36 cellular contexts compared by ENCODE assay signal in the genomic region with DNA sequence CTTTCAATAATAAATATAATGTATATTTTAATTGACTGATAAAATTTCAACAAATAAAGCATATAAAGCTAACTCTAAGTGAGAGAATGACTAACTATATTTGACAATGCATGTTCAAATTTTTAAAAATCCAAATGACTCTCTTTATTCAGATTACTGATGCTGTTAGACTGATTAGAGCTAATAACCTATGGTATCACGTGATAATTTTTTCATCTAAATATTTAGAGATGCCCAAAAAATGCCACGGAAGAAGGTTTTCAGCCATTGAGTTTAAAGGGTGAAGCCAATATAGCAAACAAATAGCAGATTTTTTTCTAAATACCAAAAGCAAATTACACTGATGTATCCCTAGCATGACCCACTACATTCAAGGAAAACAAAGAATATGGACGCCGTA.
"Had no signal": no experiment of that assay in that cellular context is flagged by ENCODE, and none has a peak within 500 bp of the region (broad histone marks: within the 10 kb centered on the region; RNA-seq: fewer than 3 reads in every experiment).

No MANE protein-coding gene starts in this region.

- H3K27me3 ChIP-seq: MG63 had no signal

- DNase-seq: Karpas-422, Kasumi-1, MG63, MM.1S, MV-4-11, NCI-H1048, NCI-H1092, NCI-H1092 treated with DMSO at 0.1 percent for 48 hours, NCI-H1105, NCI-H1105 treated with DMSO at 0.1 percent for 48 hours, NCI-H1417, NCI-H1417 treated with DMSO at 0.1 percent for 48 hours, NCI-H1436, NCI-H1436 treated with DMSO at 0.1 percent for 48 hours, NCI-H146, NCI-H1694, NCI-H1694 treated with DMSO at 0.1 percent for 48 hours, NCI-H187, NCI-H187 treated with DMSO at 0.1 percent for 48 hours, NCI-H1930, NCI-H2029, NCI-H2029 treated with DMSO at 0.1 percent for 48 hours, NCI-H2081, NCI-H2081 treated with DMSO at 0.1 percent for 48 hours, NCI-H2107, NCI-H2171, NCI-H2171 treated with DMSO at 0.1 percent for 48 hours, NCI-H2227 treated with DMSO at 0.1 percent for 48 hours, NCI-H226, NCI-H345, NCI-H446, NCI-H446 treated with DMSO at 0.1 percent for 48 hours, NCI-H510A, NCI-H510A treated with DMSO at 0.1 percent for 48 hours, NCI-H524 had no signal

- H3K9me3 ChIP-seq: MG63 had no signal

- H3K4me3 ChIP-seq: MG63 had no signal

- H3K27ac ChIP-seq: KMS-11 had no signal

- H3K9ac ChIP-seq: KMS-11 had no signal

- H3K36me3 ChIP-seq: MG63 had no signal

- H3K4me2 ChIP-seq: KMS-11 had no signal
